15 cellular contexts compared by ENCODE assay signal in the genomic region with DNA sequence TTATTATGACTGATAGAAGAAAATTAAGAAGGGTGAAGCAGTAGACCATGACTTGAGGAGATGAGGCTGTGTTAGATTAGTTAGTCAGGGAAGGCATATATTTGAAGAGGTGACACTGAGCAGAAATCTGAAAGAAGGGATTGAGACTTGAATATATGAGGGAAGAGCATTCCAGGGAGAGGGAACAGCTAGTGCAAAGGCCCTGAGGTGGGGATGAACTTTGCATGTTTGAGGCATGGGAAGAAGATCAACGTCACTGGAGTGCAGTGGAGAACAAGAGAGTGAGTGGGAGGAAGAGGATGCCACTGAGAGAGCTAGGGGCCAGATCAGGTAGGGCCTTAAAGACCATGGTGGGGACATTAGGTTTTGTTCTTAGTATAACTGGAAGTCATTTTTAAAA.
DNase-seq lines count a peak whose midpoint lies in the region; ATAC-seq, FAIRE-seq and TF ChIP-seq lines count a peak whose summit lies in the region.
"Had no signal": no experiment of that assay in that cellular context is flagged by ENCODE, and none has a peak within 500 bp of the region (broad histone marks: within the 10 kb centered on the region; RNA-seq: fewer than 3 reads in every experiment).

No MANE protein-coding gene starts in this region.

- H3K27ac ChIP-seq in HepG2 (ENCODE audit: extremely low read length, insufficient read depth, low read length) = no peak overlapping the region
- H3K27ac ChIP-seq in right lobe of liver = no peak overlapping the region

- no peak for TF ChIP-seq EP300 in HepG2 (IDR thresholded peaks at IDR 0.05; ENCODE audit: low read depth in 2 of 2, low read length in 2 of 2)
- TF ChIP-seq EP300 in HepG2 (CRISPR knock-in tag; IDR thresholded peaks at IDR 0.05; ENCODE audit: borderline replicate concordance) = no peak

- no peaks in the 10 kb centered on the region for H3K36me3 ChIP-seq in HepG2 (replicated peaks in 1 of 2; ENCODE audit: control insufficient read depth in 1 of 2, insufficient read depth in 2 of 2, low read length in 2 of 2)
- H3K36me3 ChIP-seq in right lobe of liver = peaks cover 0 to 1% (median 0%) of the 10 kb centered on the region in 4 donors

- H3K4me3 Mint-ChIP-seq in activated T-helper 2 cell treated with anti-CD3 and anti-CD28 coated beads, Interferon-gamma antibody, Interleukin-2, Interleukin-4, amounts not matched to agents 10 μg/mL and 5 μg/mL and 100 μg/mL, durations not matched to agents 14 hours and 24 hours and 36 hours (ENCODE audit: low read depth) = no peak overlapping the region
- peak overlapping the region; percentile 0 for H3K4me3 Mint-ChIP-seq in endothelial cell (ENCODE audit: unreplicated experiment)
- H3K4me3 Mint-ChIP-seq in stimulated activated naive B cell treated with anti-CD40 and anti-IgM and Interleukin-4, amounts not matched to agents 10 μg/mL and 1 μg/mL and 100 μg/mL, for 72 hours = no peak overlapping the region
- H3K4me3 Mint-ChIP-seq: B cell; CD4-positive, alpha-beta T cell had no signal

- H3K27me3 Mint-ChIP-seq in activated T-helper 2 cell treated with anti-CD3 and anti-CD28 coated beads, Interferon-gamma antibody, Interleukin-2, Interleukin-4, amounts not matched to agents 10 μg/mL and 5 μg/mL and 100 μg/mL, durations not matched to agents 14 hours and 24 hours and 36 hours (ENCODE audit: low read depth) = no peaks in the 10 kb centered on the region
- H3K27me3 Mint-ChIP-seq in endothelial cell (ENCODE audit: unreplicated experiment) = peaks cover 8% of the 10 kb centered on the region
- no peaks in the 10 kb centered on the region for H3K27me3 Mint-ChIP-seq in stimulated activated naive B cell treated with anti-CD40 and anti-IgM and Interleukin-4, amounts not matched to agents 10 μg/mL and 1 μg/mL and 100 μg/mL, for 72 hours
- H3K27me3 Mint-ChIP-seq: B cell; CD4-positive, alpha-beta T cell had no signal

- peak overlapping the region; percentile 5 for H3K27ac Mint-ChIP-seq in activated T-helper 2 cell treated with anti-CD3 and anti-CD28 coated beads, Interferon-gamma antibody, Interleukin-2, Interleukin-4, amounts not matched to agents 10 μg/mL and 5 μg/mL and 100 μg/mL, durations not matched to agents 14 hours and 24 hours and 36 hours
- H3K27ac Mint-ChIP-seq in endothelial cell (ENCODE audit: unreplicated experiment) = peak overlapping the region; percentile 33
- H3K27ac Mint-ChIP-seq in stimulated activated naive B cell treated with anti-CD40 and anti-IgM and Interleukin-4, amounts not matched to agents 10 μg/mL and 1 μg/mL and 100 μg/mL, for 72 hours = peak overlapping the region; percentile 32
- H3K27ac Mint-ChIP-seq: B cell; CD4-positive, alpha-beta T cell had no signal

- TF ChIP-seq CTCF in HepG2 (CRISPR knock-in tag; IDR thresholded peaks at IDR 0.05) (no peak), right lobe of liver (IDR thresholded peaks at IDR 0.05) (no peak), endothelial cell (IDR thresholded peaks at IDR 0.05; ENCODE audit: unreplicated experiment) (no peak)

- H4K20me1 ChIP-seq in HepG2 (ENCODE audit: insufficient read depth, low read length) = no peaks in the 10 kb centered on the region

- DNase-seq in HepG2 (ENCODE audit: low spot score) (no peak), right lobe of liver (no peak), endothelial cell (ENCODE audit: low spot score) (no peak), NCI-H2081 treated with DMSO at 0.1 percent for 48 hours (lab: John Stamatoyannopoulos, UW) (no peak), NOMO-1 treated with dmso at 0.1 percent for 144 hours (lab: John Stamatoyannopoulos, UW; ENCODE audit: unreplicated experiment) (no peak)
- DNase-seq in activated T-helper 2 cell treated with anti-CD3 and anti-CD28 coated beads, Interferon-gamma antibody, Interleukin-2, Interleukin-4, amounts not matched to agents 10 μg/mL and 5 μg/mL and 100 μg/mL, durations not matched to agents 14 hours and 24 hours and 36 hours (ENCODE audit: low spot score) = no peak
- DNase-seq in stimulated activated naive B cell treated with anti-CD40 and anti-IgM and Interleukin-4, amounts not matched to agents 10 μg/mL and 1 μg/mL and 100 μg/mL, for 72 hours = no peak
- DNase-seq: C1 segment of cervical spinal cord; Calu3; CD4-positive, alpha-beta T cell; DMS 273 treated with DMSO at 0.1 percent for 48 hours; HCEC 1CT had no signal

- POLR2A ChIA-PET in HepG2 (lab: Yijun Ruan, JAX) = no interaction called here

- H3K4me2 ChIP-seq in HepG2 (ENCODE audit: low read depth, low read length) = no peak overlapping the region

- CTCF ChIA-PET in HepG2 (lab: Yijun Ruan, JAX; ENCODE audit: low intra/inter-chr PET ratio, low total read pairs) = no interaction called here

- intact Hi-C loops in HepG2 (cut with micrococcal nuclease; ENCODE audit: unreplicated experiment) = no loop called here
- intact Hi-C loops in right lobe of liver (cut with DNase I) = no loop called here
- intact Hi-C loops in activated T-helper 2 cell treated with anti-CD3 and anti-CD28 coated beads, Interferon-gamma antibody, Interleukin-2, Interleukin-4, amounts not matched to agents 10 μg/mL and 5 μg/mL and 100 μg/mL, durations not matched to agents 14 hours and 24 hours and 36 hours (cut with micrococcal nuclease) = loop anchor here (5.0 kb wide), 1 partner anchor 38 kb away; no protein-coding TSS in a partner anchor

- ATAC-seq in HepG2 = no peak
- ATAC-seq in right lobe of liver = no peak
- no peak for ATAC-seq in stimulated activated naive B cell treated with anti-CD40 and anti-IgM and Interleukin-4, amounts not matched to agents 10 μg/mL and 1 μg/mL and 100 μg/mL, for 72 hours (replicated peaks)
- no peak for ATAC-seq in HG03521 (IDR thresholded peaks at IDR 0.05; ENCODE audit: unreplicated experiment)

- H3K4me3 ChIP-seq in HepG2 (replicated peaks in 1 of 3; ENCODE audit: insufficient read depth in 1 of 3, low read depth in 2 of 3, low read length in 3 of 3) (no peak overlapping the region), right lobe of liver (no peak overlapping the region)

- no peak overlapping the region for H2AFZ ChIP-seq in HepG2 (ENCODE audit: low read length)

- no peak for FAIRE-seq in HepG2 (lab: Jason Lieb, UNC)
- FAIRE-seq: A204.1 had no signal

- H3K9ac ChIP-seq in HepG2 (ENCODE audit: insufficient read depth, low read depth, low read length) = no peak overlapping the region

- H3K4me1 Mint-ChIP-seq in activated T-helper 2 cell treated with anti-CD3 and anti-CD28 coated beads, Interferon-gamma antibody, Interleukin-2, Interleukin-4, amounts not matched to agents 10 μg/mL and 5 μg/mL and 100 μg/mL, durations not matched to agents 14 hours and 24 hours and 36 hours (ENCODE audit: low read depth) = peaks cover 35% of the 10 kb centered on the region
- H3K4me1 Mint-ChIP-seq in endothelial cell (ENCODE audit: unreplicated experiment) = peaks cover 40% of the 10 kb centered on the region
- peaks cover 30 to 32% of the 10 kb centered on the region in 2 donors for H3K4me1 Mint-ChIP-seq in stimulated activated naive B cell treated with anti-CD40 and anti-IgM and Interleukin-4, amounts not matched to agents 10 μg/mL and 1 μg/mL and 100 μg/mL, for 72 hours

- peaks cover 21% of the 10 kb centered on the region for H3K9me3 Mint-ChIP-seq in activated T-helper 2 cell treated with anti-CD3 and anti-CD28 coated beads, Interferon-gamma antibody, Interleukin-2, Interleukin-4, amounts not matched to agents 10 μg/mL and 5 μg/mL and 100 μg/mL, durations not matched to agents 14 hours and 24 hours and 36 hours
- peaks cover 2% of the 10 kb centered on the region for H3K9me3 Mint-ChIP-seq in endothelial cell (ENCODE audit: unreplicated experiment)
- peaks cover 9% of the 10 kb centered on the region in 2 donors for H3K9me3 Mint-ChIP-seq in stimulated activated naive B cell treated with anti-CD40 and anti-IgM and Interleukin-4, amounts not matched to agents 10 μg/mL and 1 μg/mL and 100 μg/mL, for 72 hours

- H3K79me2 ChIP-seq in HepG2 (ENCODE audit: insufficient read depth, low read length) = no peaks in the 10 kb centered on the region

- peaks cover 20% of the 10 kb centered on the region for H3K36me3 Mint-ChIP-seq in activated T-helper 2 cell treated with anti-CD3 and anti-CD28 coated beads, Interferon-gamma antibody, Interleukin-2, Interleukin-4, amounts not matched to agents 10 μg/mL and 5 μg/mL and 100 μg/mL, durations not matched to agents 14 hours and 24 hours and 36 hours (ENCODE audit: low read depth)
- H3K36me3 Mint-ChIP-seq in endothelial cell (ENCODE audit: low read depth, unreplicated experiment) = peaks cover 29% of the 10 kb centered on the region
- H3K36me3 Mint-ChIP-seq in stimulated activated naive B cell treated with anti-CD40 and anti-IgM and Interleukin-4, amounts not matched to agents 10 μg/mL and 1 μg/mL and 100 μg/mL, for 72 hours = peaks cover 21 to 33% of the 10 kb centered on the region in 2 donors

- in situ Hi-C loops in HepG2 (cut with HindIII; ENCODE audit: extremely low pct_ligation_motif_present, low pct_unique_long_range_greater_than_20kb) = no loop called here

- WGBS in HepG2 (ENCODE audit: low lambda C conversion rate) = 64% methylated on average over 1 of the region's 1 CpG
- WGBS in right lobe of liver (ENCODE audit: insufficient coverage, low coverage, low lambda C conversion rate, missing lambda C conversion rate) = 87% methylated on average over 1 of the region's 1 CpG

- H3K4me1 ChIP-seq in HepG2 (ENCODE audit: insufficient read depth, low read length) (0 out of 2 replicates have a peak, but pooled peaks cover 4% of the 10 kb centered on the region), right lobe of liver (no peaks in the 10 kb centered on the region)

- TF ChIP-seq POLR2A in HepG2 (IDR thresholded peaks at IDR 0.05; ENCODE audit: insufficient read depth in 1 of 2, low read depth in 2 of 2, low read length in 2 of 2) = no peak
- no peak for TF ChIP-seq POLR2A in right lobe of liver (IDR thresholded peaks at IDR 0.05)

- H3K27me3 ChIP-seq in HepG2 (ENCODE audit: control insufficient read depth in 1 of 2, insufficient read depth in 2 of 2, low read length in 2 of 2) (no peaks in the 10 kb centered on the region), right lobe of liver (no peaks in the 10 kb centered on the region)

- no peak for TF ChIP-seq RAD21 in HepG2 (CRISPR knock-in tag; IDR thresholded peaks at IDR 0.05)

- no TSS peak for BruUV-seq in HepG2 (replicated peaks; lab: Mats Ljungman, UMichigan)

- H3K9me3 ChIP-seq in HepG2 (ENCODE audit: low read length) (no peaks in the 10 kb centered on the region), right lobe of liver (no peaks in the 10 kb centered on the region)
